1 cellular context compared by ENCODE assay signal in genomic region chr20:2470432-2471193, GRCh38.
TF ChIP-seq lines count a peak whose summit lies in the region.

Gene SNRPB, minus strand, starts transcription at chr20:2470789. Its CDS starts 99 bp downstream, at chr20:2470690.

TF ChIP-seq in HepG2, 621 proteins besides CTCF, POLR2A, EP300 and RAD21 (continued from another document and continues in another):
- TF ChIP-seq MXD3 (CRISPR knock-in tag; IDR thresholded peaks at IDR 0.05) (peak; percentile 100), ZC3H4 (CRISPR knock-in tag; IDR thresholded peaks at IDR 0.05; ENCODE audit: borderline replicate concordance) (peak; percentile 96), ZNF468 (CRISPR knock-in tag; IDR thresholded peaks at IDR 0.05) (peak; percentile 89; the same call in 1 of the 2 replicates), ZBTB25 (CRISPR knock-in tag; IDR thresholded peaks at IDR 0.05) (peak; percentile 99), CREM (IDR thresholded peaks at IDR 0.05) (peak; percentile 95), CREM (CRISPR knock-in tag; IDR thresholded peaks at IDR 0.05) (0 out of 2 replicates have a peak, but pooled peaks have one; percentile 27), ZNF121 (CRISPR knock-in tag; IDR thresholded peaks at IDR 0.05) (peak; percentile 83), ZBTB1 (CRISPR knock-in tag; IDR thresholded peaks at IDR 0.05; ENCODE audit: borderline replicate concordance) (no peak), GPBP1L1 (CRISPR knock-in tag; IDR thresholded peaks at IDR 0.05) (no peak), NKX3-1 (CRISPR knock-in tag; IDR thresholded peaks at IDR 0.05) (peak; percentile 97), SMAD1 (CRISPR knock-in tag; IDR thresholded peaks at IDR 0.05; ENCODE audit: borderline replicate concordance, low read depth) (peak; percentile 98), ASH2L (IDR thresholded peaks at IDR 0.05; ENCODE audit: insufficient read length, low read depth, low read length) (peak; percentile 100), CENPT (CRISPR knock-in tag; IDR thresholded peaks at IDR 0.05; ENCODE audit: low read depth) (peak; percentile 98), HDAC6 (IDR thresholded peaks at IDR 0.05; ENCODE audit: low read depth, low read length) (no peak), MAX (IDR thresholded peaks at IDR 0.05) (peak; percentile 99), KDM5B (CRISPR knock-in tag; IDR thresholded peaks at IDR 0.05; ENCODE audit: borderline replicate concordance) (peak; percentile 100), BCLAF1 (IDR thresholded peaks at IDR 0.05) (no peak), ZIK1 (CRISPR knock-in tag; IDR thresholded peaks at IDR 0.05; ENCODE audit: borderline replicate concordance, low read depth) (peak; percentile 98), ZBTB21 (CRISPR knock-in tag; IDR thresholded peaks at IDR 0.05) (peak; percentile 87), SAP130 (CRISPR knock-in tag; IDR thresholded peaks at IDR 0.05; ENCODE audit: low read depth) (peak; percentile 98), TGIF2 (CRISPR knock-in tag; IDR thresholded peaks at IDR 0.05) (peak; percentile 90), ZUFSP (CRISPR knock-in tag; IDR thresholded peaks at IDR 0.05; ENCODE audit: borderline replicate concordance) (peak; percentile 58; the same call in 1 of the 2 replicates), HNRNPUL1 (IDR thresholded peaks at IDR 0.05; ENCODE audit: low read depth, low read length) (no peak), ZSCAN30 (CRISPR knock-in tag; IDR thresholded peaks at IDR 0.05) (peak; percentile 99), TEAD2 (CRISPR knock-in tag; IDR thresholded peaks at IDR 0.05) (peak; percentile 83), ZNF740 (CRISPR knock-in tag; IDR thresholded peaks at IDR 0.05) (peak; percentile 58), DRAP1 (CRISPR knock-in tag; IDR thresholded peaks at IDR 0.05) (peak; percentile 99), ELF1 (CRISPR knock-in tag; IDR thresholded peaks at IDR 0.05) (peak; percentile 97), ZNF253 (CRISPR knock-in tag; IDR thresholded peaks at IDR 0.05; ENCODE audit: borderline replicate concordance) (peak; percentile 96), FOXJ3 (CRISPR knock-in tag; IDR thresholded peaks at IDR 0.05; ENCODE audit: borderline replicate concordance) (peak; percentile 78; the same call in 1 of the 2 replicates), ARID2 (CRISPR knock-in tag; IDR thresholded peaks at IDR 0.05; ENCODE audit: borderline replicate concordance) (peak; percentile 99), NRL (CRISPR knock-in tag; IDR thresholded peaks at IDR 0.05; ENCODE audit: borderline replicate concordance) (peak; percentile 99), TARDBP (CRISPR knock-in tag; IDR thresholded peaks at IDR 0.05) (peak; percentile 100), ZNF564 (CRISPR knock-in tag; IDR thresholded peaks at IDR 0.05) (peak; percentile 97), MEF2D (CRISPR knock-in tag; IDR thresholded peaks at IDR 0.05) (peak; percentile 98), ZNF644 (CRISPR knock-in tag; IDR thresholded peaks at IDR 0.05; ENCODE audit: low read depth) (no peak), RXRA (CRISPR knock-in tag; IDR thresholded peaks at IDR 0.05) (peak; percentile 95), ZNF547 (CRISPR knock-in tag; IDR thresholded peaks at IDR 0.05) (peak; percentile 100), ZNF839 (CRISPR knock-in tag; IDR thresholded peaks at IDR 0.05; ENCODE audit: borderline replicate concordance) (peak; percentile 99), ZFYVE20 (CRISPR knock-in tag; IDR thresholded peaks at IDR 0.05; ENCODE audit: borderline replicate concordance, low read depth) (peak; percentile 83; the same call in 1 of the 2 replicates), ATAD3A (CRISPR knock-in tag; IDR thresholded peaks at IDR 0.05) (0 out of 2 replicates have a peak, but pooled peaks have one; percentile 83), MED13 (CRISPR knock-in tag; IDR thresholded peaks at IDR 0.05) (peak; percentile 82), NR2F2 (IDR thresholded peaks at IDR 0.05; ENCODE audit: borderline replicate concordance, low read depth) (no peak; the same call in 1 of the 2 replicates), DBP (CRISPR knock-in tag; IDR thresholded peaks at IDR 0.05; ENCODE audit: not compliant biosample characterization) (no peak), HNF1A (IDR thresholded peaks at IDR 0.05; ENCODE audit: low read depth) (peak; percentile 76; the same call in 1 of the 2 replicates), HNF1A (CRISPR knock-in tag; IDR thresholded peaks at IDR 0.05; ENCODE audit: borderline replicate concordance) (peak; percentile 95), ZNF503 (CRISPR knock-in tag; IDR thresholded peaks at IDR 0.05) (peak; percentile 92), ZNF605 (CRISPR knock-in tag; IDR thresholded peaks at IDR 0.05) (peak; percentile 100), ZMYM3 (CRISPR knock-in tag; IDR thresholded peaks at IDR 0.05) (peak; percentile 76), ZNF790 (CRISPR knock-in tag; IDR thresholded peaks at IDR 0.05; ENCODE audit: borderline replicate concordance) (no peak; the same call in 1 of the 2 replicates), ZNF549 (CRISPR knock-in tag; IDR thresholded peaks at IDR 0.05) (no peak; the same call in 1 of the 2 replicates), KDM6A (CRISPR knock-in tag; IDR thresholded peaks at IDR 0.05; ENCODE audit: low read depth) (peak; percentile 54; the same call in 1 of the 2 replicates), ELF3 (CRISPR knock-in tag; IDR thresholded peaks at IDR 0.05) (peak; percentile 98)
